In the genomic region with DNA sequence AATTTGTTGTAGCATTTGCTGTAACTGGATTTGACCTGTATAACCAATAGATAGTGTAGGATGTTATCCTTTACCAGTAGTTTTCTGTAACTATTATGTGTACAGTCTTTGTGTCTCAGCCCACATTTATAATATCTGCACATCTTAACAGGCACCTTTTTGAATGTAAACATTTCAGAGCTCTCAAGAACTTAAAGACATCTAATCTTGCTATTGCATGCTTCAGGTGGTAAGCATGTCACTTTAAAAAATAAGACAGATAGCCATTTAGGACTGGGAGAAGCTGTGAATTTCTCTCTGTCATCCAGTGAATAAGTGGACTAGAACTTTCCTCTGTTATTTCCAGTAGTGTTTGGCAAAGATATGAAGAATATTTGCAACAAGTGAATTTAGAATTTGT, we compare ENCODE assay signal across 1 cellular context.
TF ChIP-seq lines count a peak whose summit lies in the region.

No MANE protein-coding gene starts in this region.

TF ChIP-seq in K562, 482 proteins besides CTCF, POLR2A, EP300 and RAD21 (continued from another document):
- TF ChIP-seq CBFA2T2 (conservative IDR thresholded peaks at IDR 0.05): 0 out of 2 replicates have a peak, but pooled peaks have one; percentile 9
- TF ChIP-seq, protein P1, sequence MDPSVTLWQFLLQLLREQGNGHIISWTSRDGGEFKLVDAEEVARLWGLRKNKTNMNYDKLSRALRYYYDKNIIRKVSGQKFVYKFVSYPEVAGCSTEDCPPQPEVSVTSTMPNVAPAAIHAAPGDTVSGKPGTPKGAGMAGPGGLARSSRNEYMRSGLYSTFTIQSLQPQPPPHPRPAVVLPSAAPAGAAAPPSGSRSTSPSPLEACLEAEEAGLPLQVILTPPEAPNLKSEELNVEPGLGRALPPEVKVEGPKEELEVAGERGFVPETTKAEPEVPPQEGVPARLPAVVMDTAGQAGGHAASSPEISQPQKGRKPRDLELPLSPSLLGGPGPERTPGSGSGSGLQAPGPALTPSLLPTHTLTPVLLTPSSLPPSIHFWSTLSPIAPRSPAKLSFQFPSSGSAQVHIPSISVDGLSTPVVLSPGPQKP (CRISPR knock-in tag; IDR thresholded peaks at IDR 0.05): no peak
- no peak for TF ChIP-seq LCOR (CRISPR knock-in tag; IDR thresholded peaks at IDR 0.05)
- no peak for TF ChIP-seq TCF7L2 (IDR thresholded peaks at IDR 0.05; ENCODE audit: low read depth, low read length)
- no peak for TF ChIP-seq ZNF41 (CRISPR knock-in tag; conservative IDR thresholded peaks at IDR 0.05)
- no peak for TF ChIP-seq MIER1 (IDR thresholded peaks at IDR 0.05; ENCODE audit: low read depth)
- TF ChIP-seq, protein P2, sequence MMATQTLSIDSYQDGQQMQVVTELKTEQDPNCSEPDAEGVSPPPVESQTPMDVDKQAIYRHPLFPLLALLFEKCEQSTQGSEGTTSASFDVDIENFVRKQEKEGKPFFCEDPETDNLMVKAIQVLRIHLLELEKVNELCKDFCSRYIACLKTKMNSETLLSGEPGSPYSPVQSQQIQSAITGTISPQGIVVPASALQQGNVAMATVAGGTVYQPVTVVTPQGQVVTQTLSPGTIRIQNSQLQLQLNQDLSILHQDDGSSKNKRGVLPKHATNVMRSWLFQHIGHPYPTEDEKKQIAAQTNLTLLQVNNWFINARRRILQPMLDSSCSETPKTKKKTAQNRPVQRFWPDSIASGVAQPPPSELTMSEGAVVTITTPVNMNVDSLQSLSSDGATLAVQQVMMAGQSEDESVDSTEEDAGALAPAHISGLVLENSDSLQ (IDR thresholded peaks at IDR 0.05): 0 out of 2 replicates have a peak, but pooled peaks have one; percentile 29
- no peak for TF ChIP-seq SP1 (CRISPR knock-in tag; IDR thresholded peaks at IDR 0.05)
- no peak for TF ChIP-seq RBM34 (IDR thresholded peaks at IDR 0.05; ENCODE audit: borderline replicate concordance, insufficient read depth, low read length)
- TF ChIP-seq ZNF197 (CRISPR knock-in tag; IDR thresholded peaks at IDR 0.05; ENCODE audit: low read depth): no peak
- TF ChIP-seq, protein P3, sequence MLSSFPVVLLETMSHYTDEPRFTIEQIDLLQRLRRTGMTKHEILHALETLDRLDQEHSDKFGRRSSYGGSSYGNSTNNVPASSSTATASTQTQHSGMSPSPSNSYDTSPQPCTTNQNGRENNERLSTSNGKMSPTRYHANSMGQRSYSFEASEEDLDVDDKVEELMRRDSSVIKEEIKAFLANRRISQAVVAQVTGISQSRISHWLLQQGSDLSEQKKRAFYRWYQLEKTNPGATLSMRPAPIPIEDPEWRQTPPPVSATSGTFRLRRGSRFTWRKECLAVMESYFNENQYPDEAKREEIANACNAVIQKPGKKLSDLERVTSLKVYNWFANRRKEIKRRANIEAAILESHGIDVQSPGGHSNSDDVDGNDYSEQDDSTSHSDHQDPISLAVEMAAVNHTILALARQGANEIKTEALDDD (IDR thresholded peaks at IDR 0.05): peak; percentile 31; the same call in 1 of the 2 replicates
- TF ChIP-seq, protein P4, sequence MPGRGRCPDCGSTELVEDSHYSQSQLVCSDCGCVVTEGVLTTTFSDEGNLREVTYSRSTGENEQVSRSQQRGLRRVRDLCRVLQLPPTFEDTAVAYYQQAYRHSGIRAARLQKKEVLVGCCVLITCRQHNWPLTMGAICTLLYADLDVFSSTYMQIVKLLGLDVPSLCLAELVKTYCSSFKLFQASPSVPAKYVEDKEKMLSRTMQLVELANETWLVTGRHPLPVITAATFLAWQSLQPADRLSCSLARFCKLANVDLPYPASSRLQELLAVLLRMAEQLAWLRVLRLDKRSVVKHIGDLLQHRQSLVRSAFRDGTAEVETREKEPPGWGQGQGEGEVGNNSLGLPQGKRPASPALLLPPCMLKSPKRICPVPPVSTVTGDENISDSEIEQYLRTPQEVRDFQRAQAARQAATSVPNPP (IDR thresholded peaks at IDR 0.05; ENCODE audit: borderline replicate concordance, insufficient read depth, insufficient read length): no peak
- TF ChIP-seq MYBL2 (IDR thresholded peaks at IDR 0.05; ENCODE audit: low read depth): peak; percentile 25; the same call in 1 of the 2 replicates
- TF ChIP-seq MYBL2 (CRISPR knock-in tag; IDR thresholded peaks at IDR 0.05; ENCODE audit: borderline replicate concordance): no peak
- no peak for TF ChIP-seq ZNF24 (IDR thresholded peaks at IDR 0.05)
- no peak for TF ChIP-seq EP400 (IDR thresholded peaks at IDR 0.05)
- no peak for TF ChIP-seq ZNF146 (CRISPR knock-in tag; IDR thresholded peaks at IDR 0.05; ENCODE audit: unreplicated experiment)
- no peak for TF ChIP-seq CAMTA2 (CRISPR knock-in tag; conservative IDR thresholded peaks at IDR 0.05)
- no peak for TF ChIP-seq FOXP1 (CRISPR knock-in tag; IDR thresholded peaks at IDR 0.05)
- no peak for TF ChIP-seq NCOA6 (IDR thresholded peaks at IDR 0.05)
- TF ChIP-seq, protein P5, sequence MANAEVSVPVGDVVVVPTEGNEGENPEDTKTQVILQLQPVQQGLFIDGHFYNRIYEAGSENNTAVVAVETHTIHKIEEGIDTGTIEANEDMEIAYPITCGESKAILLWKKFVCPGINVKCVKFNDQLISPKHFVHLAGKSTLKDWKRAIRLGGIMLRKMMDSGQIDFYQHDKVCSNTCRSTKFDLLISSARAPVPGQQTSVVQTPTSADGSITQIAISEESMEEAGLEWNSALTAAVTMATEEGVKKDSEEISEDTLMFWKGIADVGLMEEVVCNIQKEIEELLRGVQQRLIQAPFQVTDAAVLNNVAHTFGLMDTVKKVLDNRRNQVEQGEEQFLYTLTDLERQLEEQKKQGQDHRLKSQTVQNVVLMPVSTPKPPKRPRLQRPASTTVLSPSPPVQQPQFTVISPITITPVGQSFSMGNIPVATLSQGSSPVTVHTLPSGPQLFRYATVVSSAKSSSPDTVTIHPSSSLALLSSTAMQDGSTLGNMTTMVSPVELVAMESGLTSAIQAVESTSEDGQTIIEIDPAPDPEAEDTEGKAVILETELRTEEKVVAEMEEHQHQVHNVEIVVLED (CRISPR knock-in tag; IDR thresholded peaks at IDR 0.05): no peak
- no peak for TF ChIP-seq SAFB (IDR thresholded peaks at IDR 0.05; ENCODE audit: borderline replicate concordance, low read depth, low read length)
- TF ChIP-seq ZNF184 (CRISPR knock-in tag; IDR thresholded peaks at IDR 0.05): no peak
- TF ChIP-seq ZNF57 (CRISPR knock-in tag; IDR thresholded peaks at IDR 0.05): no peak
- TF ChIP-seq GABPA (tag; conservative IDR thresholded peaks at IDR 0.05; ENCODE audit: low read depth): no peak
- TF ChIP-seq PHB2 (IDR thresholded peaks at IDR 0.05; ENCODE audit: low read depth): no peak
- TF ChIP-seq SNIP1 (IDR thresholded peaks at IDR 0.05; ENCODE audit: low read depth): no peak
- TF ChIP-seq L3MBTL2 (IDR thresholded peaks at IDR 0.05): no peak
- TF ChIP-seq MEF2A (IDR thresholded peaks at IDR 0.05; ENCODE audit: control insufficient read depth, low read depth, low read length): no peak
- TF ChIP-seq HDAC6 (IDR thresholded peaks at IDR 0.05; ENCODE audit: low read depth, low read length): no peak
- peak; percentile 62 for TF ChIP-seq ARID1B (IDR thresholded peaks at IDR 0.05)
- no peak for TF ChIP-seq KDM1A (IDR thresholded peaks at IDR 0.05)
- TF ChIP-seq, protein P6, sequence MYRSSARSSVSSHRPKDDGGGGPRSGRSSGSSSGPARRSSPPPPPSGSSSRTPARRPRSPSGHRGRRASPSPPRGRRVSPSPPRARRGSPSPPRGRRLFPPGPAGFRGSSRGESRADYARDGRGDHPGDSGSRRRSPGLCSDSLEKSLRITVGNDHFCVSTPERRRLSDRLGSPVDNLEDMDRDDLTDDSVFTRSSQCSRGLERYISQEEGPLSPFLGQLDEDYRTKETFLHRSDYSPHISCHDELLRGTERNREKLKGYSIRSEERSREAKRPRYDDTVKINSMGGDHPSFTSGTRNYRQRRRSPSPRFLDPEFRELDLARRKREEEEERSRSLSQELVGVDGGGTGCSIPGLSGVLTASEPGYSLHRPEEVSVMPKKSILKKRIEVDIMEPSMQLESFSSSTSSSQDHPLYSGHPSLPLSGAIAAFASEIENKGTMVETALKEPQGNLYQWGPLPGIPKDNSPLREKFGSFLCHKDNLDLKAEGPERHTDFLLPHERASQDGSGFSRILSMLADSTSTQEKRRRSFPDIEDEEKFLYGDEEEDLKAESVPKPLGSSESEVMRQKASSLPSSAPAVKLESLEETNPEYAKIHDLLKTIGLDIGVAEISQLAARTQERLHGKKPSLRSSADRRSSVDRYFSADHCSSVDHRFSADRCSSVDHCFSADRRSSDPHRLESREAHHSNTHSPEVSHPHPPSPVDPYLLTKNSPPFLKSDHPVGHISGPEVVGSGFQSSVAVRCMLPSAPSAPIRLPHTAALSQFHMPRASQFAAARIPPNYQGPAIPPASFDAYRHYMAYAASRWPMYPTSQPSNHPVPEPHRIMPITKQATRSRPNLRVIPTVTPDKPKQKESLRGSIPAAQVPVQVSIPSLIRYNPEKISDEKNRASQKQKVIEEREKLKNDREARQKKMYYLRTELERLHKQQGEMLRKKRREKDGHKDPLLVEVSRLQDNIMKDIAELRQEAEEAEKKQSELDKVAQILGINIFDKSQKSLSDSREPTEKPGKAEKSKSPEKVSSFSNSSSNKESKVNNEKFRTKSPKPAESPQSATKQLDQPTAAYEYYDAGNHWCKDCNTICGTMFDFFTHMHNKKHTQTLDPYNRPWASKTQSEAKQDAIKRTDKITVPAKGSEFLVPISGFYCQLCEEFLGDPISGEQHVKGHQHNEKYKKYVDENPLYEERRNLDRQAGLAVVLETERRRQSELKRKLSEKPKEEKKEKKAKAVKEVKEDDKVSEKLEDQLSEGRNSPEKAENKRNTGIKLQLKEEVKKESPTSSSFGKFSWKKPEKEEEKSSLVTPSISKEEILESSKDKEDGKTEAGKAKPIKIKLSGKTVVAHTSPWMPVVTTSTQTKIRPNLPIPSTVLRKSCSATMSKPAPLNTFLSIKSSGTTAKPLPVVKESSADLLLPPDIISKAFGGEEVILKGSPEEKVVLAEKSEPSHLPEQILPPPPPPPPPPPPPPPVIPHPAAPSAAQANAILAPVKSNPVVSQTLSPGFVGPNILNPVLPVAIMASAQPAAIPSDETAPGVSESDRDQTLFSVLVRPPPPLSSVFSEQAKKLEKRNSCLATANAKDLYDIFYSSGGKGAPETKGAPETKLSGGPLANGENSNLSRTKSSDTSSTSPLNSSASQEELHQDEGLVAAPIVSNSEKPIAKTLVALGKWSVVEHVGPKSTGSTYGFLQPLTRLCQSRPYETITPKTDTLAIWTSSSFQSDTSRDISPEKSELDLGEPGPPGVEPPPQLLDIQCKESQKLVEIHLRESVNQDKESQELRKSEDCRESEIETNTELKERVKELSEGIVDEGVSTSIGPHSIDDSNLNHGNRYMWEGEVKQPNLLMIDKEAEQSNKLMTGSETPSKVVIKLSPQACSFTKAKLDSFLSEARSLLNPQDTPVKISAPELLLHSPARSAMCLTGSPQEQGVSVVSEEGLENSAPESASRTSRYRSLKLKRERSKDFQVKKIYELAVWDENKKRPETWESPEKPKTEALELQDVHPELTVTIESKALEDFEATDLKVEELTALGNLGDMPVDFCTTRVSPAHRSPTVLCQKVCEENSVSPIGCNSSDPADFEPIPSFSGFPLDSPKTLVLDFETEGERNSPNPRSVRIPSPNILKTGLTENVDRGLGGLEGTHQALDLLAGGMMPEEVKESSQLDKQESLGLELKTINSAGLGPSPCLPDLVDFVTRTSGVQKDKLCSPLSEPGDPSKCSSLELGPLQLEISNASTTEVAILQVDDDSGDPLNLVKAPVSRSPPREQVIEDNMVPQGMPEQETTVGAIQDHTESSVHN (IDR thresholded peaks at IDR 0.05; ENCODE audit: borderline replicate concordance in 1 of 2, low read depth in 1 of 2): no peak
- no peak for TF ChIP-seq TRIM24 (IDR thresholded peaks at IDR 0.05)
- TF ChIP-seq FOXM1 (IDR thresholded peaks at IDR 0.05; ENCODE audit: low read depth): peak; percentile 65
- TF ChIP-seq FOXM1 (CRISPR knock-in tag; IDR thresholded peaks at IDR 0.05; ENCODE audit: low read depth): no peak
- no peak for TF ChIP-seq PHTF2 (CRISPR knock-in tag; IDR thresholded peaks at IDR 0.05)
- TF ChIP-seq, protein P7, sequence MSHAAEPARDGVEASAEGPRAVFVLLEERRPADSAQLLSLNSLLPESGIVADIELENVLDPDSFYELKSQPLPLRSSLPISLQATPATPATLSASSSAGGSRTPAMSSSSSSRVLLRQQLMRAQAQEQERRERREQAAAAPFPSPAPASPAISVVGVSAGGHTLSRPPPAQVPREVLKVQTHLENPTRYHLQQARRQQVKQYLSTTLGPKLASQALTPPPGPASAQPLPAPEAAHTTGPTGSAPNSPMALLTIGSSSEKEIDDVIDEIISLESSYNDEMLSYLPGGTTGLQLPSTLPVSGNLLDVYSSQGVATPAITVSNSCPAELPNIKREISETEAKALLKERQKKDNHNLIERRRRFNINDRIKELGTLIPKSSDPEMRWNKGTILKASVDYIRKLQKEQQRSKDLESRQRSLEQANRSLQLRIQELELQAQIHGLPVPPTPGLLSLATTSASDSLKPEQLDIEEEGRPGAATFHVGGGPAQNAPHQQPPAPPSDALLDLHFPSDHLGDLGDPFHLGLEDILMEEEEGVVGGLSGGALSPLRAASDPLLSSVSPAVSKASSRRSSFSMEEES (CRISPR knock-in tag; IDR thresholded peaks at IDR 0.05): no peak
